In the genomic region with DNA sequence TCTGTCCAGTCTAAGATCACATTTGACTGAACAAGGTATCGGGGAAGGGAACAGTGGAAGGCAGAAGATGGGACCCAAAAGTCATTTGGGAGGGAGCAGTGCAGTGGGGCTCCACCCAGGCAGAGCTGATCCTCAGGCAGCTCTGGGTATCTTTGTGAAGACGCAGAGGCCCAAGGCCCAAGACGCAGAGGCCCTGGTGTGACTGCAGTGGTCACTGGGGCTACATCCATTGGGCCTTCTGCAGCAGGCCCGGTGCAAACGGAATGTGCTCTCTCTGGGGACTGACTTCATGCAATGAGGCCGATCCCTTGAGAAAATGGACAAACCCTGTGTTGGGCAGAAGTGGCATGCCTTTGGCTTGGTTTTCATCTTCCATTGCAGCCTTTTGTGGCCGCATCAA, we compare ENCODE assay signal across 40 cellular contexts.
"Had no signal": no experiment of that assay in that cellular context is flagged by ENCODE, and none has a peak within 500 bp of the region (broad histone marks: within the 10 kb centered on the region; RNA-seq: fewer than 3 reads in every experiment).

No MANE protein-coding gene starts in this region.

- H3K36me3 ChIP-seq: adrenal gland, ascending aorta, brain microvascular endothelial cell, breast epithelium, cardiac muscle cell had no signal

- H3K27ac Mint-ChIP-seq: activated naive CD4-positive, alpha-beta T cell treated with anti-CD3 and anti-CD28 coated beads for 36 hours; activated naive CD4-positive, alpha-beta T cell treated with anti-CD3 and anti-CD28 coated beads, Interleukin-2, amount 10 ng/mL, durations not matched to agents 7 days and 5 days; activated naive CD4-positive, alpha-beta T cell treated with anti-CD3 and anti-CD28 coated beads, Interleukin-2, amount 50 U/mL, for 24 hours; activated naive CD4-positive, alpha-beta T cell treated with anti-CD3 and anti-CD28 coated beads, Interleukin-2, amount 50 U/mL, for 72 hours; activated naive CD8-positive, alpha-beta T cell; activated naive CD8-positive, alpha-beta T cell treated with anti-CD3 and anti-CD28 coated beads for 36 hours; activated naive CD8-positive, alpha-beta T cell treated with anti-CD3 and anti-CD28 coated beads, Interleukin-2, amount 10 ng/mL, durations not matched to agents 7 days and 5 days; activated naive CD8-positive, alpha-beta T cell treated with anti-CD3 and anti-CD28 coated beads, Interleukin-2, amount 50 U/mL, for 24 hours; activated T-cell treated with anti-CD3 and anti-CD28 coated beads, Interleukin-2, amount 50 U/mL, for 24 hours; activated T-cell treated with anti-CD3 and anti-CD28 coated beads, Interleukin-2, amount 50 U/mL, for 72 hours; activated T-helper 1 cell treated with anti-CD3 and anti-CD28 coated beads, Interleukin-12 subunit alpha, Interleukin-12 subunit beta, Interleukin-2, Interleukin-4 antibody, amounts not matched to agents 30 ng/mL and 10 ng/mL and 1 ng/mL, durations not matched to agents 14 hours and 24 hours and 36 hours; activated T-helper 17 cell treated with anti-CD3 and anti-CD28 coated beads, Interleukin-2, amount 50 U/mL, for 72 hours; activated T-helper 2 cell treated with anti-CD3 and anti-CD28 coated beads, Interferon-gamma antibody, Interleukin-2, Interleukin-4, amounts not matched to agents 10 μg/mL and 5 μg/mL and 100 μg/mL, durations not matched to agents 14 hours and 24 hours and 36 hours; brain had no signal

- H3K4me1 Mint-ChIP-seq: activated naive CD4-positive, alpha-beta T cell treated with anti-CD3 and anti-CD28 coated beads, Interleukin-2, amount 10 ng/mL, durations not matched to agents 7 days and 5 days; activated naive CD4-positive, alpha-beta T cell treated with anti-CD3 and anti-CD28 coated beads, Interleukin-2, amount 50 U/mL, for 24 hours; activated naive CD8-positive, alpha-beta T cell treated with anti-CD3 and anti-CD28 coated beads for 36 hours; activated naive CD8-positive, alpha-beta T cell treated with anti-CD3 and anti-CD28 coated beads, Interleukin-2, amount 10 ng/mL, durations not matched to agents 7 days and 5 days; activated naive CD8-positive, alpha-beta T cell treated with anti-CD3 and anti-CD28 coated beads, Interleukin-2, amount 50 U/mL, for 24 hours; activated T-helper 17 cell treated with anti-CD3 and anti-CD28 coated beads, Interleukin-2, amount 50 U/mL, for 72 hours; central memory CD8-positive, alpha-beta T cell had no signal

- DNase-seq: activated effector memory CD4-positive, alpha-beta T cell treated with anti-CD3 and anti-CD28 coated beads, Interleukin-2, amount 50 U/mL, for 16 hours; activated effector memory CD4-positive, alpha-beta T cell treated with Interleukin-2 at 50 U/mL for 16 hours; activated gamma-delta T cell; activated gamma-delta T cell treated with Interleukin-2 at 50 U/mL for 16 hours; activated naive CD4-positive, alpha-beta T cell; activated naive CD4-positive, alpha-beta T cell treated with anti-CD3 and anti-CD28 coated beads for 36 hours; activated naive CD4-positive, alpha-beta T cell treated with anti-CD3 and anti-CD28 coated beads, Interleukin-2, amount 10 ng/mL, durations not matched to agents 7 days and 5 days; activated naive CD4-positive, alpha-beta T cell treated with anti-CD3 and anti-CD28 coated beads, Interleukin-2, amount 50 U/mL, for 16 hours; activated naive CD4-positive, alpha-beta T cell treated with Interleukin-2 at 50 U/mL for 16 hours; activated naive CD8-positive, alpha-beta T cell treated with anti-CD3 and anti-CD28 coated beads for 36 hours; activated naive CD8-positive, alpha-beta T cell treated with anti-CD3 and anti-CD28 coated beads, Interleukin-2, amount 10 ng/mL, durations not matched to agents 7 days and 5 days; activated naive CD8-positive, alpha-beta T cell treated with anti-CD3 and anti-CD28 coated beads, Interleukin-2, amount 50 U/mL, for 24 hours; activated T-cell treated with anti-CD3 and anti-CD28 coated beads, Interleukin-2, amount 50 U/mL, for 1 hour; activated T-cell treated with anti-CD3 and anti-CD28 coated beads, Interleukin-2, amount 50 U/mL, for 24 hours; activated T-cell treated with anti-CD3 and anti-CD28 coated beads, Interleukin-2, amount 50 U/mL, for 4 hours; activated T-cell treated with anti-CD3 and anti-CD28 coated beads, Interleukin-2, amount 50 U/mL, for 48 hours; activated T-cell treated with anti-CD3 and anti-CD28 coated beads, Interleukin-2, amount 50 U/mL, for 72 hours; adrenal gland; amniotic stem cell; amygdala; anterior cingulate cortex; aorta; body of pancreas; brain microvascular endothelial cell; caudate nucleus; central memory CD4-positive, alpha-beta T cell; cerebellar nuclear complex had no signal

- H3K4me1 ChIP-seq: adrenal gland, ascending aorta, body of pancreas, breast epithelium had no signal

- H3K9me3 ChIP-seq: adrenal gland, ascending aorta, body of pancreas, breast epithelium had no signal

- FAIRE-seq: astrocyte, bronchial epithelial cell had no signal

- H3K27me3 ChIP-seq: adrenal gland, ascending aorta, body of pancreas, brain microvascular endothelial cell, breast epithelium, cardiac muscle cell had no signal

- H3K9me3 Mint-ChIP-seq: activated naive CD4-positive, alpha-beta T cell treated with anti-CD3 and anti-CD28 coated beads, Interleukin-2, amount 50 U/mL, for 24 hours; activated T-cell treated with anti-CD3 and anti-CD28 coated beads, Interleukin-2, amount 50 U/mL, for 4 hours; activated T-cell treated with anti-CD3 and anti-CD28 coated beads, Interleukin-2, amount 50 U/mL, for 72 hours had no signal

- H3K27ac ChIP-seq: adrenal gland, ascending aorta, body of pancreas, brain microvascular endothelial cell, breast epithelium, cardiac muscle cell had no signal

- H3K4me3 Mint-ChIP-seq: activated naive CD4-positive, alpha-beta T cell treated with anti-CD3 and anti-CD28 coated beads for 36 hours; activated naive CD4-positive, alpha-beta T cell treated with anti-CD3 and anti-CD28 coated beads, Interleukin-2, amount 10 ng/mL, durations not matched to agents 7 days and 5 days; activated naive CD4-positive, alpha-beta T cell treated with anti-CD3 and anti-CD28 coated beads, Interleukin-2, amount 50 U/mL, for 24 hours; activated naive CD8-positive, alpha-beta T cell; activated naive CD8-positive, alpha-beta T cell treated with anti-CD3 and anti-CD28 coated beads for 36 hours; activated naive CD8-positive, alpha-beta T cell treated with anti-CD3 and anti-CD28 coated beads, Interleukin-2, amount 10 ng/mL, durations not matched to agents 7 days and 5 days; activated naive CD8-positive, alpha-beta T cell treated with anti-CD3 and anti-CD28 coated beads, Interleukin-2, amount 50 U/mL, for 24 hours; activated T-cell treated with anti-CD3 and anti-CD28 coated beads, Interleukin-2, amount 50 U/mL, for 24 hours; activated T-cell treated with anti-CD3 and anti-CD28 coated beads, Interleukin-2, amount 50 U/mL, for 4 hours; activated T-cell treated with anti-CD3 and anti-CD28 coated beads, Interleukin-2, amount 50 U/mL, for 72 hours; activated T-helper 1 cell treated with anti-CD3 and anti-CD28 coated beads, Interleukin-12 subunit alpha, Interleukin-12 subunit beta, Interleukin-2, Interleukin-4 antibody, amounts not matched to agents 30 ng/mL and 10 ng/mL and 1 ng/mL, durations not matched to agents 14 hours and 24 hours and 36 hours; activated T-helper 17 cell treated with anti-CD3 and anti-CD28 coated beads, Interleukin-2, amount 50 U/mL, for 72 hours; brain; central memory CD8-positive, alpha-beta T cell had no signal

- H3K27me3 Mint-ChIP-seq: activated naive CD4-positive, alpha-beta T cell treated with anti-CD3 and anti-CD28 coated beads, Interleukin-2, amount 10 ng/mL, durations not matched to agents 7 days and 5 days; activated naive CD4-positive, alpha-beta T cell treated with anti-CD3 and anti-CD28 coated beads, Interleukin-2, amount 50 U/mL, for 24 hours; activated naive CD8-positive, alpha-beta T cell treated with anti-CD3 and anti-CD28 coated beads for 36 hours; activated naive CD8-positive, alpha-beta T cell treated with anti-CD3 and anti-CD28 coated beads, Interleukin-2, amount 10 ng/mL, durations not matched to agents 7 days and 5 days; activated naive CD8-positive, alpha-beta T cell treated with anti-CD3 and anti-CD28 coated beads, Interleukin-2, amount 50 U/mL, for 24 hours; activated T-cell treated with anti-CD3 and anti-CD28 coated beads, Interleukin-2, amount 50 U/mL, for 24 hours; activated T-helper 17 cell treated with anti-CD3 and anti-CD28 coated beads, Interleukin-2, amount 50 U/mL, for 72 hours; central memory CD8-positive, alpha-beta T cell had no signal

- ATAC-seq: activated naive CD4-positive, alpha-beta T cell treated with anti-CD3 and anti-CD28 coated beads, Interleukin-2, amount 50 U/mL, for 72 hours; activated naive CD8-positive, alpha-beta T cell treated with anti-CD3 and anti-CD28 coated beads, Interleukin-2, amount 50 U/mL, for 24 hours; activated T-cell treated with anti-CD3 and anti-CD28 coated beads, Interleukin-2, amount 50 U/mL, for 4 hours; activated T-cell treated with anti-CD3 and anti-CD28 coated beads, Interleukin-2, amount 50 U/mL, for 72 hours; activated T-helper 17 cell treated with anti-CD3 and anti-CD28 coated beads, Interleukin-2, amount 50 U/mL, for 72 hours; body of pancreas had no signal

- H3K4me3 ChIP-seq: adrenal gland, ascending aorta, body of pancreas, breast epithelium, cardiac muscle cell had no signal

- H3K36me3 Mint-ChIP-seq: activated naive CD4-positive, alpha-beta T cell treated with anti-CD3 and anti-CD28 coated beads, Interleukin-2, amount 10 ng/mL, durations not matched to agents 7 days and 5 days; activated naive CD4-positive, alpha-beta T cell treated with anti-CD3 and anti-CD28 coated beads, Interleukin-2, amount 50 U/mL, for 24 hours; activated naive CD4-positive, alpha-beta T cell treated with anti-CD3 and anti-CD28 coated beads, Interleukin-2, amount 50 U/mL, for 72 hours; activated naive CD8-positive, alpha-beta T cell treated with anti-CD3 and anti-CD28 coated beads for 36 hours; activated naive CD8-positive, alpha-beta T cell treated with anti-CD3 and anti-CD28 coated beads, Interleukin-2, amount 10 ng/mL, durations not matched to agents 7 days and 5 days; brain had no signal
